30 cellular contexts compared by ENCODE assay signal in the genomic region with DNA sequence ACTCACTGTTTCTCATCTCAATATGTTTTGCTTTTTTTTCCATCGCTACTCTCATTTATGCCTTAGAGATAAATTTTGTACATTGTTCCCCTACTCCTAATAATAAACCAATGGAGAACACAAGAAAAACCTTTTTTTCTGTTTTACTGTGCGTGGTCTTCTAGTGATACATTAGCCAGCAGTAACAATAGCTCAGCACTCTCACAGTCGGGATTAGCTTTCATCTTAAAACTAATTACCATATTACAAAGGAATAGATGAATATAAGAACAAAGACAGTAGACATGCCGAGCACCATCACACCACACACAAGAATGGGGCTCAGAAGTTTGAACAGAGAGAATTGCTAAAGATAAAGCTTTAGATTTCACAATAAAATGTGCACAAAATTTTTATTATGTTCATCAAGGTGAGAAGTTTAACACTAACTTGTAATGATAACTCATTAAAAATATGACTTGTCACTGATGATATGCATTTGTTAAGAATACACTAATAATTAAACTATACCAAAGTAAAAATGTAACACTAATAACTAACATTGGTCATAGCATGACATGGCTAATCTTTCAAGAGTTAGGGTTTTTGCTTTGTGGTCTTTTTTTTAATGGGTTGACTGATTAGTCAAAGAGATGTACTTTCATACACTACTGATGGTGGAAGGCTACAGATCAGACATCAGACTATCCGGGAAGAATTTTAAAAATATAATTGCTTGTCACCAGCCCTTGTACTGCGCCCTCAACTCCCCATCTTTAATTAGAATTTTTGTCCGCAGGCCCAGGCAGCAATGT.
"Had no signal": no experiment of that assay in that cellular context is flagged by ENCODE, and none has a peak within 500 bp of the region (broad histone marks: within the 10 kb centered on the region; RNA-seq: fewer than 3 reads in every experiment).

No MANE protein-coding gene starts in this region.

- H3K4me1 Mint-ChIP-seq: central memory CD8-positive, alpha-beta T cell; naive thymus-derived CD8-positive, alpha-beta T cell had no signal

- H3K36me3 ChIP-seq: adrenal gland, ascending aorta, esophagus muscularis mucosa, left lung, neutrophil, ovary, prostate gland, right atrium auricular region, spleen, upper lobe of left lung had no signal

- H3K36me3 Mint-ChIP-seq: activated naive CD8-positive, alpha-beta T cell had no signal

- H3K27ac Mint-ChIP-seq: activated naive CD8-positive, alpha-beta T cell; activated T-cell treated with anti-CD3 and anti-CD28 coated beads, Interleukin-2, amount 50 U/mL, for 24 hours; activated T-helper 2 cell treated with anti-CD3 and anti-CD28 coated beads, Interferon-gamma antibody, Interleukin-2, Interleukin-4, amounts not matched to agents 10 μg/mL and 5 μg/mL and 100 μg/mL, durations not matched to agents 14 hours and 24 hours and 36 hours; effector memory CD8-positive, alpha-beta T cell; naive thymus-derived CD8-positive, alpha-beta T cell; T-helper 2 cell treated with Interferon-gamma antibody and Interleukin-4, amounts not matched to agents 5 μg/mL and 100 μg/mL, for 36 hours had no signal

- FAIRE-seq: colon, frontal cortex had no signal

- H3K4me3 ChIP-seq: adrenal gland, ascending aorta, esophagus muscularis mucosa, hepatocyte, left lung, lung, ovary, prostate gland, right atrium auricular region, spleen, upper lobe of left lung had no signal

- H3K9me3 ChIP-seq: adrenal gland, ascending aorta, left lung, neutrophil, ovary, prostate gland, upper lobe of left lung had no signal

- H3K27ac ChIP-seq: adrenal gland, ascending aorta, esophagus muscularis mucosa, hepatocyte, left lung, neutrophil, ovary, prostate gland, right atrium auricular region, spleen, upper lobe of left lung, VCaP had no signal

- ATAC-seq: effector memory CD8-positive, alpha-beta T cell; left lung; naive thymus-derived CD8-positive, alpha-beta T cell; stimulated activated naive CD8-positive, alpha-beta T cell treated with anti-CD3 and anti-CD28 coated beads, Interleukin-15, Interleukin-2, amounts not matched to agents 100 U/mL and 50 U/mL, for 24 hours had no signal

- H3K4me1 ChIP-seq: ascending aorta, esophagus muscularis mucosa, left lung, prostate gland, right atrium auricular region, spleen, upper lobe of left lung had no signal

- H3K4me3 Mint-ChIP-seq: activated naive CD8-positive, alpha-beta T cell; activated T-cell treated with anti-CD3 and anti-CD28 coated beads, Interleukin-2, amount 50 U/mL, for 24 hours; central memory CD8-positive, alpha-beta T cell; effector memory CD8-positive, alpha-beta T cell; naive thymus-derived CD8-positive, alpha-beta T cell; T-helper 2 cell treated with Interferon-gamma antibody and Interleukin-4, amounts not matched to agents 5 μg/mL and 100 μg/mL, for 36 hours had no signal

- H3K27me3 ChIP-seq: adrenal gland, ascending aorta, esophagus muscularis mucosa, hepatocyte, left lung, neutrophil, ovary, right atrium auricular region, spleen, upper lobe of left lung had no signal

- H3K9me3 Mint-ChIP-seq: activated T-helper 2 cell treated with anti-CD3 and anti-CD28 coated beads, Interferon-gamma antibody, Interleukin-2, Interleukin-4, amounts not matched to agents 10 μg/mL and 5 μg/mL and 100 μg/mL, durations not matched to agents 14 hours and 24 hours and 36 hours; central memory CD8-positive, alpha-beta T cell; effector memory CD8-positive, alpha-beta T cell; T-helper 2 cell treated with Interferon-gamma antibody and Interleukin-4, amounts not matched to agents 5 μg/mL and 100 μg/mL, for 36 hours had no signal

- DNase-seq: activated CD4-positive, alpha-beta T cell treated with anti-CD3 and anti-CD28 coated beads, Interleukin-2, amount 50 U/mL, for 1 hour; activated CD4-positive, CD25-positive, alpha-beta regulatory T cell treated with anti-CD3 and anti-CD28 coated beads, Interleukin-2, amount 50 U/mL, for 72 hours; activated CD8-positive, alpha-beta memory T cell treated with anti-CD3 and anti-CD28 coated beads, Interleukin-2, amount 50 U/mL, for 4 hours; activated naive CD4-positive, alpha-beta T cell; activated T-cell treated with anti-CD3 and anti-CD28 coated beads, Interleukin-2, amount 50 U/mL, for 24 hours; adrenal gland; effector memory CD8-positive, alpha-beta T cell; glutamatergic neuron; kidney glomerular epithelial cell; left lung; naive thymus-derived CD8-positive, alpha-beta T cell; ovary; spleen; stimulated activated CD4-positive, alpha-beta T cell treated with anti-CD3 and anti-CD28 coated beads, Interleukin-4, amount 100 ng/mL, for 24 hours; stimulated activated naive CD8-positive, alpha-beta T cell treated with anti-CD3 and anti-CD28 coated beads, Interleukin-15, Interleukin-2, amounts not matched to agents 100 U/mL and 50 U/mL, for 24 hours; upper lobe of left lung had no signal
